In the genomic region with DNA sequence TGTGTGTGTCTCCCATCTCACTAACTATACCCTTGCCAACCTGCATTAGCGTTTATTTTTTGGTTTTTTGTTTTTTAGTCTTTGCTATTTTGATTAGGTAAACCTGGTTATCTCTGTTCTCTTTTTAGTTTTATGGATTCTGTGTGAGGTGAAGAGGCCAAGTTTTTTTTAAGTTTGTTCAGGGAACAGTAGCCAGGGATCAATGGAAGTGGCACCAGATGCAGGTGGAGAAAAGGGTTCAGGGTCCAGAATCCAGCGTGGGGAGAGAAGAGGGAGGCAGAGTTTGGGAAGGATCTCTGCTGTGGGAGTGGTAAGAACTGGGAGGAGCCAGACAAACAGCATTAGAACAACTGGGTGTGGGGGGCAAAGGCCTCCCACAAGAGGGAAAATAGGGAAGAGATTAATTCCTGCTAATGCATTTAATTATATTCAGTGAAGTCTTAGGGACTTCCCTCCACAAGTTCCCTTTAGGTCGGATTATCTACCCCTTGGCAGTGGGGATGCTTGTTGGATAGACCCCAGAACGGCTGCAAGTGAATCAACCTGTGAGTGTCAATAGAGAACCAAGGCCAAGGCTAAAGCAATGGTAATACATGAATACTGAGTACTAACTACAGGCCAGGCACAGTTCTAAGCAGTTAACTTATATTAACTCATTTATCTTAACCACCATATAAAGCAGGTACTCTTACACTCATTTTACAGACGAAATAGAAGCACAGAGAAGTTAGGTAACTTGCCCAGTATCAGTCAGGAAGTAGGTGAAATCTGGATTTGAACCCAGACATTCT, we compare ENCODE assay signal across 8 cellular contexts. TPM values are rescaled to one million over a fixed set of nuclear protein-coding genes. Genes with fewer than 3 reads are reported as not detected.
DNase-seq lines count a peak whose midpoint lies in the region; ATAC-seq and TF ChIP-seq lines count a peak whose summit lies in the region.

No MANE protein-coding gene starts in this region.

- H4K20me1 ChIP-seq in BLaER1 treated with 17β-estradiol and CSF1 and Interleukin-3, amounts not matched to agents 10 nM and 100 nM = peaks cover 21 to 30% (median 25%) of the 10 kb centered on the region in 11 experiments; a peak in 18 of 22 replicates
- no peaks in the 10 kb centered on the region for H4K20me1 ChIP-seq in KMS-11 (ENCODE audit: insufficient read depth)

- H3K36me3 Mint-ChIP-seq in natural killer cell = no peaks in the 10 kb centered on the region

- H3K36me3 ChIP-seq in BLaER1 treated with 17β-estradiol and CSF1 and Interleukin-3, amounts not matched to agents 10 nM and 100 nM = no peaks in the 10 kb centered on the region; a peak in 1 of 22 replicates
- H3K36me3 ChIP-seq in KMS-11 (ENCODE audit: insufficient read depth) (no peaks in the 10 kb centered on the region), colonic mucosa (no peaks in the 10 kb centered on the region)

- TF ChIP-seq CTCF in KMS-11 (conservative IDR thresholded peaks at IDR 0.05; ENCODE audit: low read depth, low read length) = no peak
- no peak for TF ChIP-seq CTCF in colonic mucosa (IDR thresholded peaks at IDR 0.05)
- no peak for TF ChIP-seq CTCF in natural killer cell (IDR thresholded peaks at IDR 0.05)
- no peak for TF ChIP-seq CTCF in GM20000 (IDR thresholded peaks at IDR 0.05; ENCODE audit: extremely low read depth, missing control alignments)

- no peaks in the 10 kb centered on the region for H3K9me3 ChIP-seq in BLaER1 treated with 17β-estradiol and CSF1 and Interleukin-3, amounts not matched to agents 10 nM and 100 nM (replicated peaks in 1 of 11)
- no peaks in the 10 kb centered on the region for H3K9me3 ChIP-seq in colonic mucosa

- H3K4me3 ChIP-seq in BLaER1 treated with 17β-estradiol and CSF1 and Interleukin-3, amounts not matched to agents 10 nM and 100 nM = peak overlapping the region; percentile 83 to 95 (median 89); a peak in 19 of 20 replicates
- H3K4me3 ChIP-seq in KMS-11 (IDR thresholded peaks at IDR 0.05; ENCODE audit: insufficient read depth, low read depth, low read length) = peak overlapping the region; percentile 90
- peak overlapping the region; percentile 70 for H3K4me3 ChIP-seq in colonic mucosa

- peak overlapping the region; percentile 84 to 94 (median 90) for H3K9ac ChIP-seq in BLaER1 treated with 17β-estradiol and CSF1 and Interleukin-3, amounts not matched to agents 10 nM and 100 nM
- H3K9ac ChIP-seq in KMS-11 (peak overlapping the region; percentile 93), colonic mucosa (ENCODE audit: low read depth in 2 of 2, low read length in 2 of 2) (peak overlapping the region; percentile 74 to 90)

- intact Hi-C loops in colonic mucosa (cut with DNase I) = no loop called here
- intact Hi-C loops in natural killer cell (cut with micrococcal nuclease) = no loop called here

- peak overlapping the region; percentile 83 to 96 (median 91) for H3K27ac ChIP-seq in BLaER1 treated with 17β-estradiol and CSF1 and Interleukin-3, amounts not matched to agents 10 nM and 100 nM
- H3K27ac ChIP-seq in KMS-11 = peak overlapping the region; percentile 68
- H3K27ac ChIP-seq in colonic mucosa = peak overlapping the region; percentile 83

- peak overlapping the region; percentile 93 to 99 for H3K27ac Mint-ChIP-seq in natural killer cell

- no peaks in the 10 kb centered on the region for H3K9me3 Mint-ChIP-seq in natural killer cell

- H3K4me2 ChIP-seq in BLaER1 treated with 17β-estradiol and CSF1 and Interleukin-3, amounts not matched to agents 10 nM and 100 nM = peak overlapping the region; percentile 87 to 100 (median 97)
- peak overlapping the region; percentile 98 for H3K4me2 ChIP-seq in KMS-11

- ATAC-seq in natural killer cell (no peak), HG03354 (IDR thresholded peaks at IDR 0.05; ENCODE audit: poor library complexity, severe bottlenecking, unreplicated experiment) (no peak)

- no peaks in the 10 kb centered on the region for H3K27me3 ChIP-seq in BLaER1 treated with 17β-estradiol and CSF1 and Interleukin-3, amounts not matched to agents 10 nM and 100 nM
- H3K27me3 ChIP-seq in KMS-11 (ENCODE audit: insufficient read depth, low read depth) (no peaks in the 10 kb centered on the region), colonic mucosa (no peaks in the 10 kb centered on the region)

- DNase-seq in colonic mucosa (peak; percentile 65), natural killer cell (no peak), GM20000 (ENCODE audit: low spot score) (no peak), NCI-H2029 (lab: John Stamatoyannopoulos, UW) (no peak), MV-4-11 (lab: John Stamatoyannopoulos, UW) (no peak)

- peaks cover 37 to 52% of the 10 kb centered on the region in 2 donors for H3K4me1 Mint-ChIP-seq in natural killer cell

- H3K4me3 Mint-ChIP-seq in natural killer cell = peak overlapping the region; percentile 99

- peaks cover 61 to 80% (median 73%) of the 10 kb centered on the region in 10 experiments for H3K4me1 ChIP-seq in BLaER1 treated with 17β-estradiol and CSF1 and Interleukin-3, amounts not matched to agents 10 nM and 100 nM
- peaks cover 24% of the 10 kb centered on the region for H3K4me1 ChIP-seq in KMS-11 (ENCODE audit: low read depth, poor library complexity, severe bottlenecking)
- peaks cover 15% of the 10 kb centered on the region for H3K4me1 ChIP-seq in colonic mucosa

- H3K27me3 Mint-ChIP-seq in natural killer cell (ENCODE audit: low read depth in 2 of 2) = peaks cover 0 to 2% of the 10 kb centered on the region in 2 donors

- peak overlapping the region; percentile 89 for H2AFZ ChIP-seq in KMS-11 (ENCODE audit: low read depth)

- H3K79me2 ChIP-seq in KMS-11 (ENCODE audit: insufficient read depth, low read depth) = peaks cover 38% of the 10 kb centered on the region

RNA-seq across cellular contexts. Expression of a gene that starts 0.6 kb away (rescaled TPM):
- total RNA-seq in colonic mucosa (under 1 TPM in 1 of 2 donors, not detected in 1; 0.32 TPM), natural killer cell (not detected)

RNA-seq across cellular contexts. Expression of a gene that starts 0.8 kb away (rescaled TPM):
- total RNA-seq in colonic mucosa = 10 to 100 TPM; 28.0 to 60.3 TPM
- total RNA-seq in natural killer cell = 100 to 1,000 TPM; 200 to 271 (median 243) TPM

RNA-seq across cellular contexts. Expression of a gene that starts 37.1 kb away (rescaled TPM):
- total RNA-seq in colonic mucosa (10 to 100 TPM; 62.6 to 77.4 TPM), natural killer cell (10 to 100 TPM; 20.5 to 48.8 (median 47.1) TPM)

RNA-seq across cellular contexts. Expression of a gene that starts 49.0 kb away (rescaled TPM):
- 10 to 100 TPM; 18.5 to 20.7 TPM for total RNA-seq in colonic mucosa
- total RNA-seq in natural killer cell = 100 to 1,000 TPM; 142 to 315 (median 205) TPM
